In genomic region chr12:38384816-38385491, GRCh38 we compare ENCODE assay signal across 12 cellular contexts.
DNase-seq lines count a peak whose midpoint lies in the region; ATAC-seq and TF ChIP-seq lines count a peak whose summit lies in the region.
"Had no signal": no experiment of that assay in that cellular context is flagged by ENCODE, and none has a peak within 500 bp of the region (broad histone marks: within the 10 kb centered on the region; RNA-seq: fewer than 3 reads in every experiment).

No MANE protein-coding gene starts in this region.

- WGBS in mesendoderm (ENCODE audit: extremely low coverage, insufficient coverage, low lambda C conversion rate) = no CpG with 5 or more reads among the region's 11 CpGs
- WGBS in tibial nerve, 2 donors = 74 to 79% methylated on average over 11 of the region's 11 CpGs

- H3K18ac ChIP-seq in mesendoderm (ENCODE audit: low read length) = no peak overlapping the region

- no peak overlapping the region for H3K4ac ChIP-seq in mesendoderm (ENCODE audit: low read depth, low read length)

- no peaks in the 10 kb centered on the region for H3K4me1 ChIP-seq in mesendoderm (ENCODE audit: control insufficient read depth, low read depth, low read length)
- no peaks in the 10 kb centered on the region for H3K4me1 ChIP-seq in tibial nerve
- H3K4me1 ChIP-seq: transverse colon had no signal

- TF ChIP-seq CTCF in LNCaP clone FGC (IDR thresholded peaks at IDR 0.05; ENCODE audit: control insufficient read depth, extremely low read depth, insufficient read depth) (0 out of 2 replicates have a peak, but pooled peaks have one; percentile 3), WERI-Rb-1 (IDR thresholded peaks at IDR 0.05; ENCODE audit: low read depth, low read length) (no peak), tibial nerve (IDR thresholded peaks at IDR 0.05) (no peak)

- no peak overlapping the region for H2BK120ac ChIP-seq in mesendoderm (ENCODE audit: low read depth, low read length)

- H3K9me3 ChIP-seq in WERI-Rb-1 (ENCODE audit: severe bottlenecking) = no peaks in the 10 kb centered on the region
- H3K9me3 ChIP-seq in tibial nerve = peaks cover 0 to 7% (median 2%) of the 10 kb centered on the region in 4 donors
- H3K9me3 ChIP-seq: mucosa of descending colon had no signal

- DNase-seq in ELR (ENCODE audit: low read depth) = peak; percentile 0
- no peak for DNase-seq in LNCaP clone FGC (ENCODE audit: low read depth)
- DNase-seq in WERI-Rb-1 = peak; percentile 22
- DNase-seq in mesendoderm = peak; percentile 81
- no peak for DNase-seq in COR-L47 (lab: John Stamatoyannopoulos, UW)
- no peak for DNase-seq in tibial nerve (ENCODE audit: low spot score in 2 of 2)
- DNase-seq in stimulated activated naive CD8-positive, alpha-beta T cell treated with anti-CD3 and anti-CD28 coated beads, Interleukin-15, amount 100 ng/mL, for 72 hours = no peak
- DNase-seq: activated CD4-positive, alpha-beta memory T cell treated with anti-CD3 and anti-CD28 coated beads, Interleukin-2, amount 10 ng/mL, durations not matched to agents 7 days and 5 days; NCI-H510A treated with DMSO at 0.1 percent for 48 hours; T-cell; transverse colon had no signal

- no peaks in the 10 kb centered on the region for H3K79me1 ChIP-seq in mesendoderm (ENCODE audit: low read length)

- H3K27me3 Mint-ChIP-seq in stimulated activated naive CD8-positive, alpha-beta T cell treated with anti-CD3 and anti-CD28 coated beads, Interleukin-15, amount 100 ng/mL, for 72 hours = no peaks in the 10 kb centered on the region
- H3K27me3 Mint-ChIP-seq: activated CD4-positive, alpha-beta memory T cell treated with anti-CD3 and anti-CD28 coated beads, Interleukin-2, amount 10 ng/mL, durations not matched to agents 7 days and 5 days; T-cell had no signal

- no peak for TF ChIP-seq POLR2A in tibial nerve (IDR thresholded peaks at IDR 0.05)

- no peaks in the 10 kb centered on the region for H3K27me3 ChIP-seq in WERI-Rb-1 (ENCODE audit: insufficient read depth, low read depth, severe bottlenecking)
- H3K27me3 ChIP-seq in mesendoderm (ENCODE audit: insufficient read depth, low read length, poor library complexity) = no peaks in the 10 kb centered on the region
- H3K27me3 ChIP-seq in tibial nerve = no peaks in the 10 kb centered on the region
- H3K27me3 ChIP-seq: transverse colon had no signal

- H2BK15ac ChIP-seq in mesendoderm (replicated peaks; ENCODE audit: low read depth) = no peak overlapping the region

- H3K27ac Mint-ChIP-seq in stimulated activated naive CD8-positive, alpha-beta T cell treated with anti-CD3 and anti-CD28 coated beads, Interleukin-15, amount 100 ng/mL, for 72 hours = no peak overlapping the region
- H3K27ac Mint-ChIP-seq: activated CD4-positive, alpha-beta memory T cell treated with anti-CD3 and anti-CD28 coated beads, Interleukin-2, amount 10 ng/mL, durations not matched to agents 7 days and 5 days; T-cell had no signal

- H2AK5ac ChIP-seq in mesendoderm (ENCODE audit: low read length) = no peak overlapping the region

- H3K9me3 Mint-ChIP-seq in stimulated activated naive CD8-positive, alpha-beta T cell treated with anti-CD3 and anti-CD28 coated beads, Interleukin-15, amount 100 ng/mL, for 72 hours = peaks cover 22 to 31% of the 10 kb centered on the region in 2 donors

- H3K9ac ChIP-seq in mesendoderm (ENCODE audit: low read length) = no peak overlapping the region

- H3K4me2 ChIP-seq in mesendoderm (ENCODE audit: low read length) = no peak overlapping the region

- no peak overlapping the region for H3K4me3 ChIP-seq in LNCaP clone FGC (ENCODE audit: low read depth, low read length)
- H3K4me3 ChIP-seq in WERI-Rb-1 (ENCODE audit: low read depth, low read length) = no peak overlapping the region
- H3K4me3 ChIP-seq in mesendoderm (ENCODE audit: low read length) = no peak overlapping the region
- H3K4me3 ChIP-seq in tibial nerve = no peak overlapping the region
- H3K4me3 ChIP-seq: mucosa of descending colon, transverse colon had no signal

- H3K36me3 ChIP-seq in WERI-Rb-1 (no peaks in the 10 kb centered on the region), mesendoderm (ENCODE audit: control insufficient read depth, insufficient read depth, low read length) (no peaks in the 10 kb centered on the region), tibial nerve (no peaks in the 10 kb centered on the region)
- H3K36me3 ChIP-seq: transverse colon had no signal

- ATAC-seq in stimulated activated naive CD8-positive, alpha-beta T cell treated with anti-CD3 and anti-CD28 coated beads, Interleukin-15, amount 100 ng/mL, for 72 hours = no peak
- ATAC-seq: mucosa of descending colon, T-cell had no signal

- no peak overlapping the region for H4K5ac ChIP-seq in mesendoderm (ENCODE audit: low read length)

- H3K4me3 Mint-ChIP-seq in stimulated activated naive CD8-positive, alpha-beta T cell treated with anti-CD3 and anti-CD28 coated beads, Interleukin-15, amount 100 ng/mL, for 72 hours = no peak overlapping the region
- H3K4me3 Mint-ChIP-seq: activated CD4-positive, alpha-beta memory T cell treated with anti-CD3 and anti-CD28 coated beads, Interleukin-2, amount 10 ng/mL, durations not matched to agents 7 days and 5 days; T-cell had no signal

- peak overlapping the region; percentile 42 for H3K56ac ChIP-seq in mesendoderm (ENCODE audit: low read length)

- no peak overlapping the region for H4K8ac ChIP-seq in mesendoderm (ENCODE audit: low read depth, low read length)

- no peaks in the 10 kb centered on the region for H3K79me2 ChIP-seq in mesendoderm (ENCODE audit: control insufficient read depth, insufficient read depth, low read length)

- no peaks in the 10 kb centered on the region for H3K4me1 Mint-ChIP-seq in stimulated activated naive CD8-positive, alpha-beta T cell treated with anti-CD3 and anti-CD28 coated beads, Interleukin-15, amount 100 ng/mL, for 72 hours
- H3K4me1 Mint-ChIP-seq: activated CD4-positive, alpha-beta memory T cell treated with anti-CD3 and anti-CD28 coated beads, Interleukin-2, amount 10 ng/mL, durations not matched to agents 7 days and 5 days; T-cell had no signal

- no peak overlapping the region for H2BK5ac ChIP-seq in mesendoderm (ENCODE audit: low read length)

- H3K23ac ChIP-seq in mesendoderm (ENCODE audit: low read length) = no peak overlapping the region

- H3K27ac ChIP-seq in WERI-Rb-1 (no peak overlapping the region), mesendoderm (ENCODE audit: low read depth, low read length) (no peak overlapping the region), tibial nerve (no peak overlapping the region)
- H3K27ac ChIP-seq: transverse colon had no signal

- TF ChIP-seq EP300 in tibial nerve (IDR thresholded peaks at IDR 0.05) = no peak

Comparison
In these comparisons a context has a peak if more than half of its experiments do, and no peak if none do; other contexts are left out.
1. DNase-seq: peak in ELR (single experiment), WERI-Rb-1 (single experiment) and mesendoderm (single experiment); none in LNCaP clone FGC (single experiment), COR-L47 (single experiment), tibial nerve (0 of 2) and stimulated activated naive CD8-positive, alpha-beta T cell treated with anti-CD3 and anti-CD28 coated beads, Interleukin-15, amount 100 ng/mL, for 72 hours (0 of 2).